Comparison of ENCODE assay signal across 17 cellular contexts in genomic region chr6:87901613-87902012, GRCh38.
DNase-seq lines count a peak whose midpoint lies in the region; ATAC-seq and TF ChIP-seq lines count a peak whose summit lies in the region.
"Had no signal": no experiment of that assay in that cellular context is flagged by ENCODE, and none has a peak within 500 bp of the region (broad histone marks: within the 10 kb centered on the region; RNA-seq: fewer than 3 reads in every experiment).

No MANE protein-coding gene starts in this region.

- H3K27me3 Mint-ChIP-seq in dendritic cell treated with granulocyte-macrophage colony-stimulating factor and Interleukin-4, amounts not matched to agents 40 ng/mL and 50 ng/mL, for 4 days, result peaks cover 5% of the 10 kb centered on the region
- H3K27me3 Mint-ChIP-seq in neural crest cell (ENCODE audit: low read depth), result no peaks in the 10 kb centered on the region
- peaks cover 0 to 4% of the 10 kb centered on the region in 2 donors for H3K27me3 Mint-ChIP-seq in stimulated activated naive B cell treated with anti-CD40 and anti-IgM and Interleukin-4, amounts not matched to agents 10 μg/mL and 1 μg/mL and 100 μg/mL, for 72 hours
- H3K27me3 Mint-ChIP-seq: CD4-positive, alpha-beta T cell had no signal

- TF ChIP-seq CTCF in DOHH2 (IDR thresholded peaks at IDR 0.05; ENCODE audit: low read depth, low read length, poor library complexity, severe bottlenecking), result no peak
- no peak for TF ChIP-seq CTCF in neural crest cell (conservative IDR thresholded peaks at IDR 0.05)

- no peak for TF ChIP-seq POLR2A in GM18505 (IDR thresholded peaks at IDR 0.05; ENCODE audit: borderline replicate concordance, extremely low read depth, insufficient read depth, insufficient read length)

- H3K9me3 Mint-ChIP-seq in dendritic cell treated with granulocyte-macrophage colony-stimulating factor and Interleukin-4, amounts not matched to agents 40 ng/mL and 50 ng/mL, for 4 days, result no peaks in the 10 kb centered on the region
- no peaks in the 10 kb centered on the region for H3K9me3 Mint-ChIP-seq in neural crest cell
- peaks cover 0 to 2% of the 10 kb centered on the region in 2 donors for H3K9me3 Mint-ChIP-seq in stimulated activated naive B cell treated with anti-CD40 and anti-IgM and Interleukin-4, amounts not matched to agents 10 μg/mL and 1 μg/mL and 100 μg/mL, for 72 hours
- H3K9me3 Mint-ChIP-seq: CD4-positive, alpha-beta T cell; HFFc6 had no signal

- ATAC-seq in stimulated activated naive B cell treated with anti-CD40 and anti-IgM and Interleukin-4, amounts not matched to agents 10 μg/mL and 1 μg/mL and 100 μg/mL, for 72 hours (replicated peaks), result no peak
- no peak for ATAC-seq in GM18505 (IDR thresholded peaks at IDR 0.05; ENCODE audit: unreplicated experiment)
- no peak for ATAC-seq in HG02973 (IDR thresholded peaks at IDR 0.05; ENCODE audit: unreplicated experiment)
- ATAC-seq: GM12878, K562 had no signal

- no peak overlapping the region for H3K4me3 ChIP-seq in DOHH2 (ENCODE audit: low read length)
- H3K4me3 ChIP-seq: BLaER1 treated with 17β-estradiol and CSF1 and Interleukin-3, amounts not matched to agents 10 nM and 100 nM; GM12878; K562 had no signal

- no peaks in the 10 kb centered on the region for H4K20me1 ChIP-seq in DOHH2 (ENCODE audit: control insufficient read depth, insufficient read depth, low read depth, low read length)
- H4K20me1 ChIP-seq: BLaER1 treated with 17β-estradiol and CSF1 and Interleukin-3, amounts not matched to agents 10 nM and 100 nM had no signal

- H3K4me1 ChIP-seq in DOHH2 (ENCODE audit: control insufficient read depth, low read length), result peaks cover 99% of the 10 kb centered on the region

- peaks cover 10% of the 10 kb centered on the region for H3K79me2 ChIP-seq in DOHH2 (ENCODE audit: control insufficient read depth, low read length)

- H3K27me3 ChIP-seq in DOHH2 (ENCODE audit: control insufficient read depth, low read length), result no peaks in the 10 kb centered on the region
- H3K27me3 ChIP-seq: BLaER1 treated with 17β-estradiol and CSF1 and Interleukin-3, amounts not matched to agents 10 nM and 100 nM had no signal

- peaks cover 24% of the 10 kb centered on the region for H3F3A ChIP-seq in DOHH2 (ENCODE audit: control insufficient read depth, insufficient read depth)

- H3K9me3 ChIP-seq in DOHH2 (ENCODE audit: control insufficient read depth, insufficient read depth, low read length), result no peaks in the 10 kb centered on the region
- H3K9me3 ChIP-seq: BLaER1 treated with 17β-estradiol and CSF1 and Interleukin-3, amounts not matched to agents 10 nM and 100 nM had no signal

- H3K9me2 ChIP-seq in DOHH2 (replicated peaks; ENCODE audit: control insufficient read depth, low read length), result no peaks in the 10 kb centered on the region

- intact Hi-C loops in dendritic cell treated with granulocyte-macrophage colony-stimulating factor and Interleukin-4, amounts not matched to agents 40 ng/mL and 50 ng/mL, for 4 days (cut with micrococcal nuclease), result no loop called here

- H3K4me3 Mint-ChIP-seq in dendritic cell treated with granulocyte-macrophage colony-stimulating factor and Interleukin-4, amounts not matched to agents 40 ng/mL and 50 ng/mL, for 4 days, result no peak overlapping the region
- H3K4me3 Mint-ChIP-seq in neural crest cell, result no peak overlapping the region
- H3K4me3 Mint-ChIP-seq in stimulated activated naive B cell treated with anti-CD40 and anti-IgM and Interleukin-4, amounts not matched to agents 10 μg/mL and 1 μg/mL and 100 μg/mL, for 72 hours, result no peak overlapping the region
- H3K4me3 Mint-ChIP-seq: CD4-positive, alpha-beta T cell; HFFc6 had no signal

- peak overlapping the region; percentile 25 for H3K27ac Mint-ChIP-seq in dendritic cell treated with granulocyte-macrophage colony-stimulating factor and Interleukin-4, amounts not matched to agents 40 ng/mL and 50 ng/mL, for 4 days
- H3K27ac Mint-ChIP-seq in neural crest cell (ENCODE audit: unreplicated experiment), result peak overlapping the region; percentile 60
- H3K27ac Mint-ChIP-seq in stimulated activated naive B cell treated with anti-CD40 and anti-IgM and Interleukin-4, amounts not matched to agents 10 μg/mL and 1 μg/mL and 100 μg/mL, for 72 hours, result peak overlapping the region; percentile 52
- H3K27ac Mint-ChIP-seq: CD4-positive, alpha-beta T cell; HFFc6 had no signal

- H3K4me1 Mint-ChIP-seq in dendritic cell treated with granulocyte-macrophage colony-stimulating factor and Interleukin-4, amounts not matched to agents 40 ng/mL and 50 ng/mL, for 4 days (ENCODE audit: low read depth), result peaks cover 20% of the 10 kb centered on the region
- H3K4me1 Mint-ChIP-seq in neural crest cell, result peaks cover 36% of the 10 kb centered on the region
- H3K4me1 Mint-ChIP-seq in stimulated activated naive B cell treated with anti-CD40 and anti-IgM and Interleukin-4, amounts not matched to agents 10 μg/mL and 1 μg/mL and 100 μg/mL, for 72 hours, result peaks cover 15 to 47% of the 10 kb centered on the region in 2 donors

- DNase-seq in neural crest cell (ENCODE audit: low read depth, low spot score) (no peak), retina (no peak)
- DNase-seq in stimulated activated naive B cell treated with anti-CD40 and anti-IgM and Interleukin-4, amounts not matched to agents 10 μg/mL and 1 μg/mL and 100 μg/mL, for 72 hours, result no peak
- no peak for DNase-seq in activated T-cell treated with anti-CD3 and anti-CD28 coated beads, Interleukin-2, amount 50 U/mL, for 1 hour
- DNase-seq: ACHN; CD4-positive, alpha-beta T cell; DMS153; HCEC 1CT; HFFc6 had no signal

- peaks cover 4% of the 10 kb centered on the region; the same call in 1 of the 2 replicates for H3K36me3 ChIP-seq in DOHH2 (ENCODE audit: control insufficient read depth, low read length)
- H3K36me3 ChIP-seq: BLaER1 treated with 17β-estradiol and CSF1 and Interleukin-3, amounts not matched to agents 10 nM and 100 nM had no signal

- peak overlapping the region; percentile 37 for H3K27ac ChIP-seq in DOHH2 (ENCODE audit: low read depth, low read length)
- H3K27ac ChIP-seq: BLaER1 treated with 17β-estradiol and CSF1 and Interleukin-3, amounts not matched to agents 10 nM and 100 nM; HL-60 had no signal

- no peaks in the 10 kb centered on the region for H3K36me3 Mint-ChIP-seq in dendritic cell treated with granulocyte-macrophage colony-stimulating factor and Interleukin-4, amounts not matched to agents 40 ng/mL and 50 ng/mL, for 4 days (ENCODE audit: low read depth)
- H3K36me3 Mint-ChIP-seq in neural crest cell (ENCODE audit: low read depth), result no peaks in the 10 kb centered on the region
- peaks cover 0 to 4% of the 10 kb centered on the region in 2 donors for H3K36me3 Mint-ChIP-seq in stimulated activated naive B cell treated with anti-CD40 and anti-IgM and Interleukin-4, amounts not matched to agents 10 μg/mL and 1 μg/mL and 100 μg/mL, for 72 hours

- no peak overlapping the region for H3K4me2 ChIP-seq in DOHH2 (ENCODE audit: low read length)
- H3K4me2 ChIP-seq: BLaER1 treated with 17β-estradiol and CSF1 and Interleukin-3, amounts not matched to agents 10 nM and 100 nM had no signal
